In the genomic region with DNA sequence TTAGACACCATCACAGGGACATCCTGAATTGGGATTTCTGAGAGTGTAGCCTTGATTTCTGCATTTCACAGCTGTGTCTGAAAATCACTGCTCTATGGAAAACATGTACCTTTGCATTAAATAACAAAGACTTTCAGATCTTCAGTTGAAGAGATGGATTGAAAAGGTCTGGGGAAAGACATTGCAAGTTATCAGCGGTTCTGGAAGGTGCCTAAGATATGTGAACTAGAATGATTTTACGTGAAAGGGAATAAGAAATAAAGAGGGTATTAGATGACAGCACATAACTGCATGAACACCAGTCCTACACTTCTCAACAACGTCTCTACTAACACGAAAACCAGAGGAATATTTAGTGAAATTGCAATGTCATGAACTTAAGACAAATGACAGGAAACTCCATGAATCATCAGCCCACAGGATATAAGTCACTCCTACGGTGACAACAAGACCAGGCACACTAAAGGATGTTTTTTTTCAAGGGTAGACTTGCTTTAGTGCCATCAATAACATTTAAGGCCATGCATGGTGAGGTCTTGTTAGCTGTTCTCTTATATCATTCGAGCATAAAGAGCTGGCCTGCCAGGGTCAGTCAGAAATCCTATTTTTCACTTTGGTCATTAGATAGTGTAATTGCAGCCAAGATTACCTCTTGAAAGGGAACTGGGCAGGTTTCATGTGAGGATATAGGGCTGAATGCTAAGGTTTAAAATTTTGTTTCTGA, we compare ENCODE assay signal across 1 cellular context.
A peak's percentile ranks its signal among the peaks of the same experiment; 100 is the strongest.
TF ChIP-seq lines count a peak whose summit lies in the region.

No MANE protein-coding gene starts in this region.

TF ChIP-seq in K562, 482 proteins besides CTCF, POLR2A, EP300 and RAD21 (continued from another document and continues in another):
- TF ChIP-seq, protein P1, sequence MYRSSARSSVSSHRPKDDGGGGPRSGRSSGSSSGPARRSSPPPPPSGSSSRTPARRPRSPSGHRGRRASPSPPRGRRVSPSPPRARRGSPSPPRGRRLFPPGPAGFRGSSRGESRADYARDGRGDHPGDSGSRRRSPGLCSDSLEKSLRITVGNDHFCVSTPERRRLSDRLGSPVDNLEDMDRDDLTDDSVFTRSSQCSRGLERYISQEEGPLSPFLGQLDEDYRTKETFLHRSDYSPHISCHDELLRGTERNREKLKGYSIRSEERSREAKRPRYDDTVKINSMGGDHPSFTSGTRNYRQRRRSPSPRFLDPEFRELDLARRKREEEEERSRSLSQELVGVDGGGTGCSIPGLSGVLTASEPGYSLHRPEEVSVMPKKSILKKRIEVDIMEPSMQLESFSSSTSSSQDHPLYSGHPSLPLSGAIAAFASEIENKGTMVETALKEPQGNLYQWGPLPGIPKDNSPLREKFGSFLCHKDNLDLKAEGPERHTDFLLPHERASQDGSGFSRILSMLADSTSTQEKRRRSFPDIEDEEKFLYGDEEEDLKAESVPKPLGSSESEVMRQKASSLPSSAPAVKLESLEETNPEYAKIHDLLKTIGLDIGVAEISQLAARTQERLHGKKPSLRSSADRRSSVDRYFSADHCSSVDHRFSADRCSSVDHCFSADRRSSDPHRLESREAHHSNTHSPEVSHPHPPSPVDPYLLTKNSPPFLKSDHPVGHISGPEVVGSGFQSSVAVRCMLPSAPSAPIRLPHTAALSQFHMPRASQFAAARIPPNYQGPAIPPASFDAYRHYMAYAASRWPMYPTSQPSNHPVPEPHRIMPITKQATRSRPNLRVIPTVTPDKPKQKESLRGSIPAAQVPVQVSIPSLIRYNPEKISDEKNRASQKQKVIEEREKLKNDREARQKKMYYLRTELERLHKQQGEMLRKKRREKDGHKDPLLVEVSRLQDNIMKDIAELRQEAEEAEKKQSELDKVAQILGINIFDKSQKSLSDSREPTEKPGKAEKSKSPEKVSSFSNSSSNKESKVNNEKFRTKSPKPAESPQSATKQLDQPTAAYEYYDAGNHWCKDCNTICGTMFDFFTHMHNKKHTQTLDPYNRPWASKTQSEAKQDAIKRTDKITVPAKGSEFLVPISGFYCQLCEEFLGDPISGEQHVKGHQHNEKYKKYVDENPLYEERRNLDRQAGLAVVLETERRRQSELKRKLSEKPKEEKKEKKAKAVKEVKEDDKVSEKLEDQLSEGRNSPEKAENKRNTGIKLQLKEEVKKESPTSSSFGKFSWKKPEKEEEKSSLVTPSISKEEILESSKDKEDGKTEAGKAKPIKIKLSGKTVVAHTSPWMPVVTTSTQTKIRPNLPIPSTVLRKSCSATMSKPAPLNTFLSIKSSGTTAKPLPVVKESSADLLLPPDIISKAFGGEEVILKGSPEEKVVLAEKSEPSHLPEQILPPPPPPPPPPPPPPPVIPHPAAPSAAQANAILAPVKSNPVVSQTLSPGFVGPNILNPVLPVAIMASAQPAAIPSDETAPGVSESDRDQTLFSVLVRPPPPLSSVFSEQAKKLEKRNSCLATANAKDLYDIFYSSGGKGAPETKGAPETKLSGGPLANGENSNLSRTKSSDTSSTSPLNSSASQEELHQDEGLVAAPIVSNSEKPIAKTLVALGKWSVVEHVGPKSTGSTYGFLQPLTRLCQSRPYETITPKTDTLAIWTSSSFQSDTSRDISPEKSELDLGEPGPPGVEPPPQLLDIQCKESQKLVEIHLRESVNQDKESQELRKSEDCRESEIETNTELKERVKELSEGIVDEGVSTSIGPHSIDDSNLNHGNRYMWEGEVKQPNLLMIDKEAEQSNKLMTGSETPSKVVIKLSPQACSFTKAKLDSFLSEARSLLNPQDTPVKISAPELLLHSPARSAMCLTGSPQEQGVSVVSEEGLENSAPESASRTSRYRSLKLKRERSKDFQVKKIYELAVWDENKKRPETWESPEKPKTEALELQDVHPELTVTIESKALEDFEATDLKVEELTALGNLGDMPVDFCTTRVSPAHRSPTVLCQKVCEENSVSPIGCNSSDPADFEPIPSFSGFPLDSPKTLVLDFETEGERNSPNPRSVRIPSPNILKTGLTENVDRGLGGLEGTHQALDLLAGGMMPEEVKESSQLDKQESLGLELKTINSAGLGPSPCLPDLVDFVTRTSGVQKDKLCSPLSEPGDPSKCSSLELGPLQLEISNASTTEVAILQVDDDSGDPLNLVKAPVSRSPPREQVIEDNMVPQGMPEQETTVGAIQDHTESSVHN (IDR thresholded peaks at IDR 0.05; ENCODE audit: borderline replicate concordance in 1 of 2, low read depth in 1 of 2), result peak in 1 of 2 experiments; percentile 87; a peak in 2 of 4 replicates
- peak; percentile 92 for TF ChIP-seq MAFF (IDR thresholded peaks at IDR 0.05; ENCODE audit: low read length)
- no peak for TF ChIP-seq MIER1 (IDR thresholded peaks at IDR 0.05; ENCODE audit: low read depth)
- TF ChIP-seq NR3C1 (CRISPR knock-in tag; IDR thresholded peaks at IDR 0.05), result no peak
- peak; percentile 74 for TF ChIP-seq GABPA (tag; conservative IDR thresholded peaks at IDR 0.05; ENCODE audit: low read depth)
- peak; percentile 66; the same call in 1 of the 2 replicates for TF ChIP-seq HLTF (IDR thresholded peaks at IDR 0.05)
- peak; percentile 85 for TF ChIP-seq ZNF766 (CRISPR knock-in tag; conservative IDR thresholded peaks at IDR 0.05)
- TF ChIP-seq PBX2 (CRISPR knock-in tag; IDR thresholded peaks at IDR 0.05; ENCODE audit: low read depth), result no peak
- peak; percentile 100 for TF ChIP-seq PBX2 (tag; conservative IDR thresholded peaks at IDR 0.05; ENCODE audit: low read depth)
- TF ChIP-seq, protein P2, sequence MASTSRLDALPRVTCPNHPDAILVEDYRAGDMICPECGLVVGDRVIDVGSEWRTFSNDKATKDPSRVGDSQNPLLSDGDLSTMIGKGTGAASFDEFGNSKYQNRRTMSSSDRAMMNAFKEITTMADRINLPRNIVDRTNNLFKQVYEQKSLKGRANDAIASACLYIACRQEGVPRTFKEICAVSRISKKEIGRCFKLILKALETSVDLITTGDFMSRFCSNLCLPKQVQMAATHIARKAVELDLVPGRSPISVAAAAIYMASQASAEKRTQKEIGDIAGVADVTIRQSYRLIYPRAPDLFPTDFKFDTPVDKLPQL (IDR thresholded peaks at IDR 0.05; ENCODE audit: extremely low read depth, insufficient read length), result no peak
- no peak for TF ChIP-seq RFX5 (IDR thresholded peaks at IDR 0.05; ENCODE audit: low read depth, low read length)
- TF ChIP-seq ZNF239 (CRISPR knock-in tag; IDR thresholded peaks at IDR 0.05), result peak; percentile 22; the same call in 1 of the 2 replicates
- 0 out of 2 replicates have a peak, but pooled peaks have one; percentile 19 for TF ChIP-seq PATZ1 (CRISPR knock-in tag; IDR thresholded peaks at IDR 0.05; ENCODE audit: borderline replicate concordance)
- no peak for TF ChIP-seq KLF16 (IDR thresholded peaks at IDR 0.05)
- TF ChIP-seq HNRNPH1 (optimal IDR thresholded peaks at IDR 0.05; ENCODE audit: low read depth, low read length), result no peak
- TF ChIP-seq, protein P3, sequence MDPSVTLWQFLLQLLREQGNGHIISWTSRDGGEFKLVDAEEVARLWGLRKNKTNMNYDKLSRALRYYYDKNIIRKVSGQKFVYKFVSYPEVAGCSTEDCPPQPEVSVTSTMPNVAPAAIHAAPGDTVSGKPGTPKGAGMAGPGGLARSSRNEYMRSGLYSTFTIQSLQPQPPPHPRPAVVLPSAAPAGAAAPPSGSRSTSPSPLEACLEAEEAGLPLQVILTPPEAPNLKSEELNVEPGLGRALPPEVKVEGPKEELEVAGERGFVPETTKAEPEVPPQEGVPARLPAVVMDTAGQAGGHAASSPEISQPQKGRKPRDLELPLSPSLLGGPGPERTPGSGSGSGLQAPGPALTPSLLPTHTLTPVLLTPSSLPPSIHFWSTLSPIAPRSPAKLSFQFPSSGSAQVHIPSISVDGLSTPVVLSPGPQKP (CRISPR knock-in tag; IDR thresholded peaks at IDR 0.05), result no peak
- peak; percentile 93 for TF ChIP-seq ARHGAP35 (IDR thresholded peaks at IDR 0.05; ENCODE audit: partially characterized antibody)
- TF ChIP-seq, protein P4, sequence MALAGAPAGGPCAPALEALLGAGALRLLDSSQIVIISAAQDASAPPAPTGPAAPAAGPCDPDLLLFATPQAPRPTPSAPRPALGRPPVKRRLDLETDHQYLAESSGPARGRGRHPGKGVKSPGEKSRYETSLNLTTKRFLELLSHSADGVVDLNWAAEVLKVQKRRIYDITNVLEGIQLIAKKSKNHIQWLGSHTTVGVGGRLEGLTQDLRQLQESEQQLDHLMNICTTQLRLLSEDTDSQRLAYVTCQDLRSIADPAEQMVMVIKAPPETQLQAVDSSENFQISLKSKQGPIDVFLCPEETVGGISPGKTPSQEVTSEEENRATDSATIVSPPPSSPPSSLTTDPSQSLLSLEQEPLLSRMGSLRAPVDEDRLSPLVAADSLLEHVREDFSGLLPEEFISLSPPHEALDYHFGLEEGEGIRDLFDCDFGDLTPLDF (CRISPR knock-in tag; IDR thresholded peaks at IDR 0.05), result no peak
- no peak for TF ChIP-seq RHOXF2B (CRISPR knock-in tag; conservative IDR thresholded peaks at IDR 0.05)
- TF ChIP-seq EP400 (IDR thresholded peaks at IDR 0.05), result peak; percentile 70
- TF ChIP-seq, protein P5, sequence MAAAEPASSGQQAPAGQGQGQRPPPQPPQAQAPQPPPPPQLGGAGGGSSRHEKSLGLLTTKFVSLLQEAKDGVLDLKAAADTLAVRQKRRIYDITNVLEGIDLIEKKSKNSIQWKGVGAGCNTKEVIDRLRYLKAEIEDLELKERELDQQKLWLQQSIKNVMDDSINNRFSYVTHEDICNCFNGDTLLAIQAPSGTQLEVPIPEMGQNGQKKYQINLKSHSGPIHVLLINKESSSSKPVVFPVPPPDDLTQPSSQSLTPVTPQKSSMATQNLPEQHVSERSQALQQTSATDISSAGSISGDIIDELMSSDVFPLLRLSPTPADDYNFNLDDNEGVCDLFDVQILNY (CRISPR knock-in tag; IDR thresholded peaks at IDR 0.05), result no peak
- no peak for TF ChIP-seq NCOA4 (IDR thresholded peaks at IDR 0.05; ENCODE audit: partially characterized antibody)
- TF ChIP-seq ELF4 (CRISPR knock-in tag; IDR thresholded peaks at IDR 0.05), result peak; percentile 94
- TF ChIP-seq ZNF668 (CRISPR knock-in tag; IDR thresholded peaks at IDR 0.05), result peak; percentile 53; the same call in 1 of the 2 replicates
- TF ChIP-seq SAFB (IDR thresholded peaks at IDR 0.05; ENCODE audit: borderline replicate concordance, low read depth, low read length), result no peak
- peak; percentile 5; the same call in 1 of the 2 replicates for TF ChIP-seq TSHZ1 (CRISPR knock-in tag; IDR thresholded peaks at IDR 0.05)
